Comparison of ENCODE assay signal across 9 cellular contexts in the genomic region with DNA sequence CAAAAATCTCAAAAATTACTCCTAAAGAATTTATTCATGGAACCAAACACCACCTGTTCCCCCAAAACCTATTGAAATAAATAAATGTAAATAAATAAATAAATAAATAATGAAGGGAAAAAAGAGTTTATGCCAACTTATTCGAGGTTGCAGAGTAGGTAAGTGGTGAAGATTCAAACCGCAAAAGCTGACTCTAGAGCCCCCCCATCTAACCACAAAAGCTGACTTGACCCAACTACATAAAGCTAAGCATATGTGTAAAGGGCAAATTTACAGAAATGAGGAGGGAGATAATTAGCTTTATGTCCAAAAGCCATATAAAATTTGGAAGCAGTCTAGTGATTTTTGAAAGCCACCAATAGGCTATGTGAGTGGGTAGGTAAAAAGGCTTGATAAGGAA.
"Had no signal": no experiment of that assay in that cellular context is flagged by ENCODE, and none has a peak within 500 bp of the region (broad histone marks: within the 10 kb centered on the region; RNA-seq: fewer than 3 reads in every experiment).

No MANE protein-coding gene starts in this region.

- H3K4me1 ChIP-seq: HAP-1 had no signal

- H3K9me3 ChIP-seq: HAP-1 had no signal

- H3K4me3 ChIP-seq: GM23248, GM23338, HAP-1 had no signal

- H3K4me2 ChIP-seq: GM23338 had no signal

- DNase-seq: GM23248, GOT3, H7, H9, HCEC 1CT, HFFc6 had no signal

- H3K36me3 ChIP-seq: HAP-1 had no signal

- H3K27ac ChIP-seq: GM23248 had no signal

- H2AFZ ChIP-seq: GM23248, GM23338 had no signal

- H3K9ac ChIP-seq: GM23248 had no signal

- ATAC-seq: GM23338, HCT116 had no signal
